Comparison of ENCODE assay signal across 27 cellular contexts in the genomic region with DNA sequence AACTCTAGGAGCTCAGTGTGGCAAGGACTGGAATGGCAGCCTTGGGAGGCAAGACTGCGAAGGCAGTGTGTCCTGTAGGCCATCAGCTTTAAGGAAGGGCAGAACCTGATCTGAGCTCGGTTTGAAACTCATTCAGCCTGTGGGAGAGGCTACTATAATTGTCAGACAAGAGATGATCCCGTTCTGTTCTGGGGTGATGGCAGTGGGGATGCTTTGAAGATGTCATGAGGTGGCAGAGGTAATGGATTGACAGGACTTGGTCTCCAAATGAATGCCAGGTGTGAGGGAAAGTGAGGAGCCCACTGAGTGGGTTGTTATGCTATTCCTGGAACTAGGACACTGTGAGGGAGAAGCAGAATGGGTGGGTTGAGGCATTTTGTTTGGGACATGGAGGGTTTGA.
"Had no signal": no experiment of that assay in that cellular context is flagged by ENCODE, and none has a peak within 500 bp of the region (broad histone marks: within the 10 kb centered on the region; RNA-seq: fewer than 3 reads in every experiment).

No MANE protein-coding gene starts in this region.

- H3K36me3 Mint-ChIP-seq: immature natural killer cell; naive thymus-derived CD8-positive, alpha-beta T cell had no signal

- H3K4me3 Mint-ChIP-seq: dendritic cell treated with granulocyte-macrophage colony-stimulating factor and Interleukin-4, amounts not matched to agents 40 ng/mL and 50 ng/mL, for 4 days; immature natural killer cell; naive thymus-derived CD8-positive, alpha-beta T cell; nephron progenitor cell; stimulated activated naive CD8-positive, alpha-beta T cell treated with anti-CD3 and anti-CD28 coated beads, Interleukin-15, amount 100 ng/mL, for 72 hours had no signal

- H3K36me3 ChIP-seq: colonic mucosa, esophagus muscularis mucosa, heart right ventricle, lower lobe of right lung, right lobe of liver, suprapubic skin had no signal

- DNase-seq: colonic mucosa; effector CD8-positive, alpha-beta T cell; foreskin melanocyte; glutamatergic neuron; heart right ventricle; hippocampal formation; immature natural killer cell; left ventricle myocardium superior; lower lobe of right lung; naive thymus-derived CD8-positive, alpha-beta T cell; nephron progenitor cell; nucleus accumbens; right lobe of liver; small intestine; stimulated activated CD4-positive, alpha-beta T cell treated with anti-CD3 and anti-CD28 coated beads, Interleukin-12 subunit alpha, Interleukin-12 subunit beta, amount 100 ng/mL, for 4 hours; stimulated activated CD4-positive, alpha-beta T cell treated with anti-CD3 and anti-CD28 coated beads, Interleukin-1b, Interleukin-23, amount 100 ng/mL, for 48 hours; stimulated activated CD4-positive, alpha-beta T cell treated with anti-CD3 and anti-CD28 coated beads, Interleukin-4, amount 100 ng/mL, for 1 hour; stimulated activated CD8-positive, alpha-beta memory T cell treated with anti-CD3 and anti-CD28 coated beads, Interleukin-4, amount 100 ng/mL, for 48 hours; stimulated activated naive CD4-positive, alpha-beta T cell; stimulated activated naive CD8-positive, alpha-beta T cell treated with anti-CD3 and anti-CD28 coated beads, Interleukin-15, amount 100 ng/mL, for 72 hours; trophoblast cell had no signal

- H3K4me3 ChIP-seq: colonic mucosa, esophagus muscularis mucosa, heart right ventricle, lower lobe of right lung, right lobe of liver, suprapubic skin had no signal

- H3K27me3 ChIP-seq: colonic mucosa, esophagus muscularis mucosa, right lobe of liver, suprapubic skin had no signal

- FAIRE-seq: keratinocyte, small intestine had no signal

- ATAC-seq: left ventricle myocardium superior; lower lobe of right lung; naive thymus-derived CD8-positive, alpha-beta T cell; right lobe of liver; stimulated activated naive CD8-positive, alpha-beta T cell treated with anti-CD3 and anti-CD28 coated beads, Interleukin-15, amount 100 ng/mL, for 72 hours had no signal

- H3K27ac Mint-ChIP-seq: dendritic cell treated with granulocyte-macrophage colony-stimulating factor and Interleukin-4, amounts not matched to agents 40 ng/mL and 50 ng/mL, for 4 days; immature natural killer cell; naive thymus-derived CD8-positive, alpha-beta T cell; nephron progenitor cell; progenitor cell of endocrine pancreas; stimulated activated naive CD8-positive, alpha-beta T cell treated with anti-CD3 and anti-CD28 coated beads, Interleukin-15, amount 100 ng/mL, for 72 hours had no signal

- H3K27ac ChIP-seq: colonic mucosa, esophagus muscularis mucosa, heart right ventricle, lower lobe of right lung, parathyroid adenoma, right lobe of liver, suprapubic skin had no signal

- H3K27me3 Mint-ChIP-seq: dendritic cell treated with granulocyte-macrophage colony-stimulating factor and Interleukin-4, amounts not matched to agents 40 ng/mL and 50 ng/mL, for 4 days; naive thymus-derived CD8-positive, alpha-beta T cell; progenitor cell of endocrine pancreas; stimulated activated naive CD8-positive, alpha-beta T cell treated with anti-CD3 and anti-CD28 coated beads, Interleukin-15, amount 100 ng/mL, for 72 hours had no signal

- H3K4me1 Mint-ChIP-seq: immature natural killer cell; stimulated activated naive CD8-positive, alpha-beta T cell treated with anti-CD3 and anti-CD28 coated beads, Interleukin-15, amount 100 ng/mL, for 72 hours had no signal

- H3K9me3 ChIP-seq: colonic mucosa, esophagus muscularis mucosa, heart right ventricle, lower lobe of right lung, right lobe of liver, suprapubic skin had no signal

- H3K9me3 Mint-ChIP-seq: dendritic cell treated with granulocyte-macrophage colony-stimulating factor and Interleukin-4, amounts not matched to agents 40 ng/mL and 50 ng/mL, for 4 days; immature natural killer cell; naive thymus-derived CD8-positive, alpha-beta T cell; stimulated activated naive CD8-positive, alpha-beta T cell treated with anti-CD3 and anti-CD28 coated beads, Interleukin-15, amount 100 ng/mL, for 72 hours had no signal
